Comparison of ENCODE assay signal across 7 cellular contexts in the genomic region with DNA sequence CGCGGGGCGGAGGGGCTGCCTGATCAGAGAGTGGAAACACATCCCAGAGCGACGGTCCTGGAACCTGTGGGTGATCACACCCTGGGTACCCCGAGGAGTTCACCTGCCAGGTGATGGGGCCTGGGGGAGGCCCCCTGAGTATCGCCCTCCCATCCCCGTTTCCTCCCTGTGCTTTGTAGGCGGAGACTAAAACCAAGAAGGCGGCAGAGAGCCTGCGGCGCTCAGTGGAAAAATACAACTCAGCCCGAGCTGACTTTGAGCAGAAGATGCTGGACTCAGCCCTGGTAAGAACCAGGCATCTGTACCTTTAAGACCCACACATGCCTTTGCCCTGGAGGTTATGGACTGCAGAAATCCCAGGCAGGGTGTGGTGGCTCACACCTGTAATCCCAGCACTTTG. TPM values are rescaled to one million over a fixed set of nuclear protein-coding genes. Genes with fewer than 3 reads are reported as not detected.
"Had no signal": no experiment of that assay in that cellular context is flagged by ENCODE, and none has a peak within 500 bp of the region (broad histone marks: within the 10 kb centered on the region; RNA-seq: fewer than 3 reads in every experiment).

No MANE protein-coding gene starts in this region.

- H2AFZ ChIP-seq: GM23338 had no signal

- DNase-seq: H9, HCEC 1CT, KBM-7 had no signal

- H3K4me2 ChIP-seq: GM23338 had no signal

- H3K27ac ChIP-seq: HL-60 had no signal

- H3K4me3 Mint-ChIP-seq: GM23338, H9 had no signal

- H3K27me3 Mint-ChIP-seq: IgD-negative memory B cell had no signal

- H3K27ac Mint-ChIP-seq: GM23338, IgD-negative memory B cell had no signal

- ATAC-seq: GM23338, HepG2 had no signal

- H3K4me3 ChIP-seq: GM23338 had no signal

- H3K9me3 Mint-ChIP-seq: GM23338, H9, IgD-negative memory B cell had no signal

RNA-seq across cellular contexts. Expression of a gene that starts 24.3 kb away (rescaled TPM):
- polyA plus RNA-seq: IgD-negative memory B cell had no signal
